Comparison of ENCODE assay signal across 12 cellular contexts in genomic region chr14:55699131-55700057, GRCh38.
A peak's percentile ranks its signal among the peaks of the same experiment; 100 is the strongest.
DNase-seq lines count a peak whose midpoint lies in the region; ATAC-seq and TF ChIP-seq lines count a peak whose summit lies in the region.
"Had no signal": no experiment of that assay in that cellular context is flagged by ENCODE, and none has a peak within 500 bp of the region (broad histone marks: within the 10 kb centered on the region; RNA-seq: fewer than 3 reads in every experiment).

No MANE protein-coding gene starts in this region.

- H3K4me3 ChIP-seq in Caco-2 (ENCODE audit: low read depth, low read length) = no peak overlapping the region
- H3K4me3 ChIP-seq in HUES48 (ENCODE audit: low read depth, low read length) = no peak overlapping the region
- H3K4me3 ChIP-seq in adipocyte (ENCODE audit: low read length) = no peak overlapping the region
- no peak overlapping the region for H3K4me3 ChIP-seq in iPS DF 6.9 (ENCODE audit: low read length)

- H3K9me3 ChIP-seq in Caco-2 (no peaks in the 10 kb centered on the region), HUES48 (ENCODE audit: control insufficient read depth, insufficient read depth, low read length) (no peaks in the 10 kb centered on the region), adipocyte (ENCODE audit: control insufficient read depth, low read length) (no peaks in the 10 kb centered on the region), iPS DF 6.9 (ENCODE audit: control insufficient read depth, insufficient read depth, low read length) (no peaks in the 10 kb centered on the region)

- H3K27me3 ChIP-seq in Caco-2 (replicated peaks; ENCODE audit: control insufficient read depth, insufficient read depth, low read length) (no peaks in the 10 kb centered on the region), HUES48 (ENCODE audit: control insufficient read depth, insufficient read depth, low read length) (no peaks in the 10 kb centered on the region), adipocyte (replicated peaks; ENCODE audit: control insufficient read depth, insufficient read depth, low read length) (no peaks in the 10 kb centered on the region), iPS DF 6.9 (ENCODE audit: control insufficient read depth, insufficient read depth, low read length) (no peaks in the 10 kb centered on the region)

- no CpG with 5 or more reads among the region's 7 CpGs for WGBS in iPS DF 6.9 (ENCODE audit: insufficient coverage, insufficient read length)

- no peaks in the 10 kb centered on the region for H3K27me3 Mint-ChIP-seq in Caco-2 (ENCODE audit: insufficient read depth, unreplicated experiment)
- H3K27me3 Mint-ChIP-seq in stimulated activated naive B cell treated with anti-CD40 and anti-IgM and Interleukin-4, amounts not matched to agents 10 μg/mL and 1 μg/mL and 100 μg/mL, for 72 hours = no peaks in the 10 kb centered on the region
- H3K27me3 Mint-ChIP-seq: activated naive CD8-positive, alpha-beta T cell treated with anti-CD3 and anti-CD28 coated beads, Interleukin-2, amount 10 ng/mL, durations not matched to agents 7 days and 5 days; memory B cell had no signal

- H3K36me3 ChIP-seq in Caco-2 (ENCODE audit: control insufficient read depth, insufficient read depth, low read length) (no peaks in the 10 kb centered on the region), HUES48 (ENCODE audit: control insufficient read depth, insufficient read depth, low read length) (no peaks in the 10 kb centered on the region), adipocyte (ENCODE audit: control insufficient read depth, insufficient read depth, low read length, severe bottlenecking) (no peaks in the 10 kb centered on the region), iPS DF 6.9 (ENCODE audit: control insufficient read depth, insufficient read depth, low read length) (no peaks in the 10 kb centered on the region)

- DNase-seq in Caco-2 = peak; percentile 40 to 44
- peak; percentile 50 for DNase-seq in adipocyte (ENCODE audit: low read depth)
- peak; percentile 22 for DNase-seq in iPS DF 6.9 (ENCODE audit: low read depth, low spot score)
- DNase-seq in stimulated activated naive B cell treated with anti-CD40 and anti-IgM and Interleukin-4, amounts not matched to agents 10 μg/mL and 1 μg/mL and 100 μg/mL, for 72 hours = no peak
- DNase-seq in NCI-H1105 (lab: John Stamatoyannopoulos, UW) = no peak
- DNase-seq in HK-2 (ENCODE audit: unreplicated experiment) = no peak
- DNase-seq: activated CD4-positive, alpha-beta T cell treated with anti-CD3 and anti-CD28 coated beads, Interleukin-2, amount 50 U/mL, for 48 hours; activated naive CD8-positive, alpha-beta T cell treated with anti-CD3 and anti-CD28 coated beads, Interleukin-2, amount 10 ng/mL, durations not matched to agents 7 days and 5 days; GDM1 had no signal

- intact Hi-C loops in Caco-2 (cut with micrococcal nuclease; ENCODE audit: unreplicated experiment) = no loop called here

- POLR2A ChIA-PET in Caco-2 (lab: Charles Lee) = no interaction called here

- no peak for ATAC-seq in stimulated activated naive B cell treated with anti-CD40 and anti-IgM and Interleukin-4, amounts not matched to agents 10 μg/mL and 1 μg/mL and 100 μg/mL, for 72 hours (replicated peaks)
- no peak for ATAC-seq in GM18519 (IDR thresholded peaks at IDR 0.05; ENCODE audit: low FRiP score, unreplicated experiment)

- H3K4me3 Mint-ChIP-seq in Caco-2 (ENCODE audit: unreplicated experiment) = peak overlapping the region; percentile 42
- H3K4me3 Mint-ChIP-seq in stimulated activated naive B cell treated with anti-CD40 and anti-IgM and Interleukin-4, amounts not matched to agents 10 μg/mL and 1 μg/mL and 100 μg/mL, for 72 hours = no peak overlapping the region
- H3K4me3 Mint-ChIP-seq: activated naive CD8-positive, alpha-beta T cell treated with anti-CD3 and anti-CD28 coated beads, Interleukin-2, amount 10 ng/mL, durations not matched to agents 7 days and 5 days; memory B cell had no signal

- CTCF ChIA-PET in Caco-2 (lab: Charles Lee) = interaction anchor here (1.1 kb wide), 1 partner anchor 723 kb away, joined by 3 read pairs; no protein-coding TSS in a partner anchor

- H3K9ac ChIP-seq in HUES48 (ENCODE audit: low read depth, low read length) (no peak overlapping the region), adipocyte (ENCODE audit: low read length) (no peak overlapping the region)

- H3K4me1 ChIP-seq in Caco-2 (peaks cover 33% of the 10 kb centered on the region), HUES48 (ENCODE audit: control insufficient read depth, insufficient read depth, low read length) (peaks cover 17% of the 10 kb centered on the region), adipocyte (ENCODE audit: control insufficient read depth, insufficient read depth, low read length) (peaks cover 5% of the 10 kb centered on the region), iPS DF 6.9 (ENCODE audit: control insufficient read depth, insufficient read depth, low read length) (no peaks in the 10 kb centered on the region)

- BruUV-seq in Caco-2 (replicated peaks; lab: Mats Ljungman, UMichigan) = no TSS peak

- H3K27ac ChIP-seq in HUES48 (ENCODE audit: low read depth, low read length) (peak overlapping the region; percentile 59), iPS DF 6.9 (ENCODE audit: low read length) (no peak overlapping the region)

- H3K4me1 Mint-ChIP-seq in Caco-2 (ENCODE audit: low read depth, unreplicated experiment) = peaks cover 27% of the 10 kb centered on the region
- peaks cover 13 to 16% of the 10 kb centered on the region in 2 donors for H3K4me1 Mint-ChIP-seq in stimulated activated naive B cell treated with anti-CD40 and anti-IgM and Interleukin-4, amounts not matched to agents 10 μg/mL and 1 μg/mL and 100 μg/mL, for 72 hours
- H3K4me1 Mint-ChIP-seq: activated naive CD8-positive, alpha-beta T cell treated with anti-CD3 and anti-CD28 coated beads, Interleukin-2, amount 10 ng/mL, durations not matched to agents 7 days and 5 days had no signal

- H3K9me3 Mint-ChIP-seq in Caco-2 (ENCODE audit: unreplicated experiment) = no peaks in the 10 kb centered on the region
- peaks cover 0 to 7% of the 10 kb centered on the region in 2 donors for H3K9me3 Mint-ChIP-seq in stimulated activated naive B cell treated with anti-CD40 and anti-IgM and Interleukin-4, amounts not matched to agents 10 μg/mL and 1 μg/mL and 100 μg/mL, for 72 hours
- H3K9me3 Mint-ChIP-seq: memory B cell had no signal

- H3K36me3 Mint-ChIP-seq in Caco-2 (ENCODE audit: insufficient read depth, unreplicated experiment) = peaks cover 9% of the 10 kb centered on the region
- H3K36me3 Mint-ChIP-seq in stimulated activated naive B cell treated with anti-CD40 and anti-IgM and Interleukin-4, amounts not matched to agents 10 μg/mL and 1 μg/mL and 100 μg/mL, for 72 hours = peaks cover 35 to 47% of the 10 kb centered on the region in 2 donors

- H3K27ac Mint-ChIP-seq in Caco-2 (ENCODE audit: unreplicated experiment) = peak overlapping the region; percentile 62
- no peak overlapping the region for H3K27ac Mint-ChIP-seq in stimulated activated naive B cell treated with anti-CD40 and anti-IgM and Interleukin-4, amounts not matched to agents 10 μg/mL and 1 μg/mL and 100 μg/mL, for 72 hours
- H3K27ac Mint-ChIP-seq: activated naive CD8-positive, alpha-beta T cell treated with anti-CD3 and anti-CD28 coated beads, Interleukin-2, amount 10 ng/mL, durations not matched to agents 7 days and 5 days; memory B cell had no signal

- no peak for TF ChIP-seq CTCF in Caco-2 (IDR thresholded peaks at IDR 0.05; ENCODE audit: insufficient read depth in 1 of 2, low read depth in 1 of 2, low read length in 1 of 2, severe bottlenecking in 1 of 2, unreplicated experiment in 1 of 2)

Comparison
In these comparisons a context has a peak if more than half of its experiments do, and no peak if none do; other contexts are left out.
1. DNase-seq: peak in Caco-2 (2 of 2), adipocyte (single experiment) and iPS DF 6.9 (single experiment); none in stimulated activated naive B cell treated with anti-CD40 and anti-IgM and Interleukin-4, amounts not matched to agents 10 μg/mL and 1 μg/mL and 100 μg/mL, for 72 hours (single experiment), NCI-H1105 (single experiment) and HK-2 (single experiment).